ENCODE assay signal across 8 cellular contexts in the genomic region with DNA sequence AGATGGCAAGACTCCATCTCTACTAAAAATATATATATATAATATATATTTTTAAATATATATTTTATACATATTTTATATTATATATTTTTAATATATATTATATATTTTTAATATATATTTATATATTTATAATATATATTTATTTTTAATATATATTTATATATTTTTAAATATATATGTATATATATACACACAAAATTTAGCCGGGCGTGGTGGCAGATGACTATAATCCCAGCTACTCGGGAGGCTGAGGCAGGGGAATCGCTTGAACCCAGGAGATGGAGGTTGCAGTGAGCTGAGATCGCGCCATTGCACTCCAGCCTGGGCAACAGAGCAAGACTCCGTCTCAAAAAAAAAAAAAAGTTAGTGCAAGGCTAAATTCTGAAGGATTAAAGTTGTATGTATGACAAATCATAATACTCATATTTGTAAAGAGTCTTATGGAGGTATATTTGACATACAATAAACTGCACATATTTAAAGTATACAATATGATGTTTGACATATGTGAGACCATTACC. TPM values are rescaled to one million over a fixed set of nuclear protein-coding genes. Genes with fewer than 3 reads are reported as not detected.
A peak's percentile ranks its signal among the peaks of the same experiment; 100 is the strongest.
DNase-seq lines count a peak whose midpoint lies in the region; ATAC-seq, FAIRE-seq and TF ChIP-seq lines count a peak whose summit lies in the region.

No MANE protein-coding gene starts in this region.

- H3K27ac ChIP-seq in sigmoid colon, result peak overlapping the region; percentile 88 to 91 (median 90)

- peak overlapping the region; percentile 91; the same call in 1 of the 2 replicates for H3K9ac ChIP-seq in ES-I3 (ENCODE audit: low read depth, low read length)

- intact Hi-C loops in sigmoid colon (cut with DNase I), result loop anchor here (1.0 to 2.0 kb wide), 2 partner anchors 7 to 27 kb away; a partner anchor contains a TSS

- H3K36me3 ChIP-seq in ES-I3 (ENCODE audit: insufficient read depth, low read length) (peaks cover 13% of the 10 kb centered on the region), sigmoid colon (peaks cover 2 to 16% (median 5%) of the 10 kb centered on the region in 4 donors)

- DNase-seq in RCC 7860 (ENCODE audit: low spot score) (no peak), epithelial cell of proximal tubule (ENCODE audit: low read depth) (no peak), sigmoid colon (no peak), HEK293T (ENCODE audit: extremely low spot score) (no peak), NOMO-1 treated with dmso at 0.1 percent for 144 hours (lab: John Stamatoyannopoulos, UW; ENCODE audit: unreplicated experiment) (no peak)

- H3K4me3 ChIP-seq in epithelial cell of proximal tubule (ENCODE audit: low read depth, low read length) (peak overlapping the region; percentile 81), sigmoid colon (peak overlapping the region; percentile 62 to 94 (median 68))

- TF ChIP-seq EP300 in sigmoid colon (IDR thresholded peaks at IDR 0.05), result no peak

- no peak for TF ChIP-seq POLR2A in sigmoid colon (IDR thresholded peaks at IDR 0.05)

- H3K4me1 ChIP-seq in ES-I3 (ENCODE audit: insufficient read depth, low read length) (no peaks in the 10 kb centered on the region), sigmoid colon (peaks cover 0 to 32% (median 21%) of the 10 kb centered on the region in 4 donors)

- H3K27me3 ChIP-seq in sigmoid colon, result no peaks in the 10 kb centered on the region

- POLR2A ChIA-PET in HEK293T (lab: Yijun Ruan, JAX), result interaction anchor here (1.5 to 6.6 kb wide), 2 partner anchors 9 to 28 kb away, joined by 5 to 111 read pairs; a partner anchor contains a TSS

- TF ChIP-seq CTCF in epithelial cell of proximal tubule (conservative IDR thresholded peaks at IDR 0.05; ENCODE audit: low read depth, low read length), result no peak
- TF ChIP-seq CTCF in sigmoid colon (IDR thresholded peaks at IDR 0.05), result no peak

- peak; percentile 56 for FAIRE-seq in RCC 7860 (lab: Jason Lieb, UNC)

- CTCF ChIA-PET in HEK293T (lab: Yijun Ruan, JAX), result no interaction called here

- ATAC-seq in GM18861 (IDR thresholded peaks at IDR 0.05; ENCODE audit: unreplicated experiment) (no peak), HG02610 (IDR thresholded peaks at IDR 0.05; ENCODE audit: unreplicated experiment) (no peak)

- WGBS in sigmoid colon, 2 donors, result 84 to 88% methylated on average over 7 of the region's 7 CpGs

- H3K9me3 ChIP-seq in ES-I3 (ENCODE audit: control insufficient read depth, insufficient read depth, low read length) (no peaks in the 10 kb centered on the region), sigmoid colon (no peaks in the 10 kb centered on the region)

TF ChIP-seq in HEK293T, 16 proteins besides CTCF, POLR2A, EP300 and RAD21:
- no peak for TF ChIP-seq NFRKB (IDR thresholded peaks at IDR 0.05)
- TF ChIP-seq ELF4 (IDR thresholded peaks at IDR 0.05), result no peak
- TF ChIP-seq SP1 (IDR thresholded peaks at IDR 0.05), result no peak
- TF ChIP-seq HDGF (IDR thresholded peaks at IDR 0.05; ENCODE audit: borderline replicate concordance), result no peak

RNA-seq across cellular contexts. Expression of a gene that starts 7.7 kb away (rescaled TPM):
- total RNA-seq in epithelial cell of proximal tubule (18.9 and 29.4 TPM in 2 replicates), sigmoid colon (10 to 100 TPM; 12.8 to 24.1 (median 21.9) TPM)
- 10 to 100 TPM; 12.0 to 18.0 (median 17.1) TPM for polyA plus RNA-seq in sigmoid colon

RNA-seq across cellular contexts. Expression of a gene that starts 27.7 kb away (rescaled TPM):
- total RNA-seq in epithelial cell of proximal tubule, result 472 and 606 TPM in 2 replicates
- total RNA-seq in sigmoid colon, result 100 to 1,000 TPM; 206 to 299 (median 222) TPM
- 100 to 1,000 TPM in 2 of 3 donors, 10 to 100 TPM in 1; 50.5 to 528 (median 126) TPM for polyA plus RNA-seq in sigmoid colon
